19 cellular contexts compared by ENCODE assay signal in genomic region chr19:7255631-7256030, GRCh38.
"Had no signal": no experiment of that assay in that cellular context is flagged by ENCODE, and none has a peak within 500 bp of the region (broad histone marks: within the 10 kb centered on the region; RNA-seq: fewer than 3 reads in every experiment).

No MANE protein-coding gene starts in this region.

- H3K9me3 ChIP-seq: ascending aorta, heart left ventricle, lower lobe of right lung, right atrium auricular region, suprapubic skin, tibial nerve had no signal

- H3K4me3 ChIP-seq: ascending aorta, heart left ventricle, lower lobe of right lung, right atrium auricular region, suprapubic skin, tibial nerve had no signal

- H3K27ac ChIP-seq: brain microvascular endothelial cell, lower lobe of right lung, right atrium auricular region, suprapubic skin, tibial nerve had no signal

- H3K36me3 ChIP-seq: ascending aorta, brain microvascular endothelial cell, lower lobe of right lung, right atrium auricular region, suprapubic skin had no signal

- DNase-seq: activated CD4-positive, alpha-beta T cell treated with anti-CD3 and anti-CD28 coated beads for 48 hours; activated CD4-positive, alpha-beta T cell treated with anti-CD3 and anti-CD28 coated beads, Interleukin-2, amount 50 U/mL, for 48 hours; activated CD8-positive, alpha-beta memory T cell treated with anti-CD3 and anti-CD28 coated beads for 24 hours; activated effector memory CD4-positive, alpha-beta T cell treated with Interleukin-2 at 50 U/mL for 16 hours; activated naive CD4-positive, alpha-beta T cell treated with anti-CD3 and anti-CD28 coated beads for 36 hours; activated naive CD8-positive, alpha-beta T cell treated with anti-CD3 and anti-CD28 coated beads for 36 hours; brain microvascular endothelial cell; caudate nucleus; cortex of kidney; foreskin fibroblast; heart left ventricle; lower lobe of right lung; mesenchymal stem cell; natural killer cell; stimulated activated naive CD4-positive, alpha-beta T cell had no signal

- H3K27me3 ChIP-seq: ascending aorta, brain microvascular endothelial cell, heart left ventricle, right atrium auricular region, suprapubic skin, tibial nerve had no signal
